ENCODE assay signal across 8 cellular contexts in genomic region chr15:69719527-69719926, GRCh38.
DNase-seq lines count a peak whose midpoint lies in the region; ATAC-seq, FAIRE-seq and TF ChIP-seq lines count a peak whose summit lies in the region.

No MANE protein-coding gene starts in this region.

- POLR2A ChIA-PET in T-cell (lab: Charles Lee) = interaction anchor here (0.6 to 1.5 kb wide), 3 partner anchors 267 to 657 kb away, joined by 3 to 5 read pairs (median 4); partner anchors contain the start of genes RPLP1 (in 1 of the 2) and TLE3 (in 1 of the 2)

- peaks cover 0 to 4% (median 0%) of the 10 kb centered on the region in 3 donors for H3K9me3 Mint-ChIP-seq in T-cell
- peaks cover 12% of the 10 kb centered on the region for H3K9me3 Mint-ChIP-seq in activated naive CD8-positive, alpha-beta T cell treated with anti-CD3 and anti-CD28 coated beads for 36 hours

- H3K27me3 Mint-ChIP-seq in T-cell = no peaks in the 10 kb centered on the region
- no peaks in the 10 kb centered on the region for H3K27me3 Mint-ChIP-seq in activated naive CD8-positive, alpha-beta T cell treated with anti-CD3 and anti-CD28 coated beads for 36 hours

- H3K4me1 Mint-ChIP-seq in T-cell = peaks cover 82 to 95% (median 91%) of the 10 kb centered on the region in 3 donors
- peaks cover 83% of the 10 kb centered on the region for H3K4me1 Mint-ChIP-seq in activated naive CD8-positive, alpha-beta T cell treated with anti-CD3 and anti-CD28 coated beads for 36 hours

- DNase-seq in T-cell = peak in 33 of 34 experiments; percentile 41 to 78 (median 65)
- DNase-seq in activated naive CD8-positive, alpha-beta T cell treated with anti-CD3 and anti-CD28 coated beads for 36 hours = peak; percentile 67
- DNase-seq in stimulated activated CD4-positive, alpha-beta T cell treated with anti-CD3 and anti-CD28 coated beads, Interleukin-1b, Interleukin-23, amount 100 ng/mL, for 48 hours = peak; percentile 74
- no peak for DNase-seq in COR-L47 (lab: John Stamatoyannopoulos, UW)
- no peak for DNase-seq in SW 1271 (lab: John Stamatoyannopoulos, UW)
- DNase-seq in H54 (ENCODE audit: insufficient read length, low spot score) = no peak

- peak overlapping the region; percentile 85 to 87 for H3K27ac Mint-ChIP-seq in T-cell
- H3K27ac Mint-ChIP-seq in activated naive CD8-positive, alpha-beta T cell treated with anti-CD3 and anti-CD28 coated beads for 36 hours = peak overlapping the region; percentile 82

- TF ChIP-seq POLR2A in H54 (IDR thresholded peaks at IDR 0.05; ENCODE audit: low read depth, low read length) = no peak

- no peak for FAIRE-seq in H54 (lab: Jason Lieb, UNC)

- peak; percentile 58 for ATAC-seq in GM18502 (IDR thresholded peaks at IDR 0.05; ENCODE audit: poor library complexity, unreplicated experiment)
- ATAC-seq in T-cell (replicated peaks in 1 of 4) = peak; percentile 72 to 85 (median 82)
- no peak for ATAC-seq in HG03378 (IDR thresholded peaks at IDR 0.05; ENCODE audit: unreplicated experiment)

- CTCF ChIA-PET in T-cell (lab: Charles Lee) = interaction anchor here in 1 of 2 donors (0.6 to 1.5 kb wide), 4 partner anchors 9 to 380 kb away, joined by 3 to 5 read pairs (median 4); no protein-coding TSS in a partner anchor

- peak overlapping the region in 2 of 3 donors; percentile 5 to 86 for H3K4me3 Mint-ChIP-seq in T-cell
- no peak overlapping the region for H3K4me3 Mint-ChIP-seq in activated naive CD8-positive, alpha-beta T cell treated with anti-CD3 and anti-CD28 coated beads for 36 hours

- H3K36me3 Mint-ChIP-seq in T-cell = no peaks in the 10 kb centered on the region
- H3K36me3 Mint-ChIP-seq in activated naive CD8-positive, alpha-beta T cell treated with anti-CD3 and anti-CD28 coated beads for 36 hours = peaks cover 3% of the 10 kb centered on the region

Comparison
In these comparisons a context has a peak if more than half of its experiments do, and no peak if none do; other contexts are left out.
1. DNase-seq: peak in T-cell (33 of 34), activated naive CD8-positive, alpha-beta T cell treated with anti-CD3 and anti-CD28 coated beads for 36 hours (single experiment) and stimulated activated CD4-positive, alpha-beta T cell treated with anti-CD3 and anti-CD28 coated beads, Interleukin-1b, Interleukin-23, amount 100 ng/mL, for 48 hours (single experiment); none in COR-L47 (single experiment), SW 1271 (0 of 2) and H54 (single experiment).